ENCODE assay signal across 30 cellular contexts in the genomic region with DNA sequence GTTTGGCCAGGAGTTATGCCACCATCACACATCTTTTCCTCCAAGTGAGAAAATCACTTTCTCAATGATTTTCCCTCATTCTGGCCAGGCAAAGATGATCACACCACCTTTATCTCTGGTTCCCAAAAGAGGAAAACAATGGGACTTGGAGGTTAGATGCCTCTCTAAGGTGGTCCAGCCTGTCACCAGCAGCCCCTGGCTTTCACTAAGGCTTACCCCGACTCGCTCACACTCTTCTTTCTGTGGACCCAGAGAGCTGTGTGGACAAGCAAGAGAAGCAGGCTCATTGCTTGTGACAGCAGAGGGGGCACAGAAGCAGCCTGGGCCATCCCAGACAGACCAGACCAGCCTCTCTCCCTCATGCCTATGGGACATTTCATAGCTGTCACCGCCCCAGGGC.
"Had no signal": no experiment of that assay in that cellular context is flagged by ENCODE, and none has a peak within 500 bp of the region (broad histone marks: within the 10 kb centered on the region; RNA-seq: fewer than 3 reads in every experiment).

No MANE protein-coding gene starts in this region.

- H3K27ac ChIP-seq: left ventricle myocardium inferior, pancreas, prostate gland, skin epidermis, stomach, testis, thyroid gland, transverse colon, upper lobe of right lung had no signal

- H3K9me3 ChIP-seq: left ventricle myocardium inferior, pancreas, prostate gland, stomach, testis, thyroid gland, transverse colon, upper lobe of right lung had no signal

- H3K27me3 ChIP-seq: pancreas, testis, thyroid gland, transverse colon had no signal

- H3K27ac Mint-ChIP-seq: immature natural killer cell; mesothelial cell of epicardium; naive B cell; natural killer cell; nephron progenitor cell; stimulated activated naive B cell treated with anti-CD40 and anti-IgM and Interleukin-4, amounts not matched to agents 10 μg/mL and 1 μg/mL and 100 μg/mL, for 72 hours had no signal

- H3K4me3 Mint-ChIP-seq: immature natural killer cell; mesothelial cell of epicardium; naive B cell; natural killer cell; nephron progenitor cell; stimulated activated naive B cell treated with anti-CD40 and anti-IgM and Interleukin-4, amounts not matched to agents 10 μg/mL and 1 μg/mL and 100 μg/mL, for 72 hours had no signal

- ATAC-seq: left colon; natural killer cell; pancreas; right cardiac atrium; sciatic nerve; stimulated activated naive B cell treated with anti-CD40 and anti-IgM and Interleukin-4, amounts not matched to agents 10 μg/mL and 1 μg/mL and 100 μg/mL, for 72 hours; stimulated activated naive CD8-positive, alpha-beta T cell treated with anti-CD3 and anti-CD28 coated beads, Interleukin-15, Interleukin-2, amounts not matched to agents 100 U/mL and 50 U/mL, for 24 hours; upper lobe of right lung had no signal

- H3K9me3 Mint-ChIP-seq: immature natural killer cell; mesothelial cell of epicardium; natural killer cell; nephron progenitor cell; stimulated activated naive B cell treated with anti-CD40 and anti-IgM and Interleukin-4, amounts not matched to agents 10 μg/mL and 1 μg/mL and 100 μg/mL, for 72 hours had no signal

- H3K4me1 ChIP-seq: left ventricle myocardium inferior, pancreas, prostate gland, stomach, testis, thyroid gland, transverse colon, upper lobe of right lung had no signal

- H3K36me3 ChIP-seq: left ventricle myocardium inferior, pancreas, prostate gland, stomach, thyroid gland, transverse colon, upper lobe of right lung had no signal

- DNase-seq: hypothalamus; immature natural killer cell; kidney; left colon; left ventricle myocardium inferior; mesendoderm; naive B cell; natural killer cell; nephron progenitor cell; nucleus accumbens; pancreas; posterior cingulate gyrus; retina; right cardiac atrium; stimulated activated CD4-positive, alpha-beta T cell treated with anti-CD3 and anti-CD28 coated beads, Interleukin-12 subunit alpha, Interleukin-12 subunit beta, amount 100 ng/mL, for 4 hours; stimulated activated CD4-positive, alpha-beta T cell treated with anti-CD3 and anti-CD28 coated beads, Interleukin-15, amount 100 ng/mL, for 24 hours; stimulated activated CD4-positive, alpha-beta T cell treated with anti-CD3 and anti-CD28 coated beads, Interleukin-2, amount 100 ng/mL, for 24 hours; stimulated activated CD4-positive, alpha-beta T cell treated with anti-CD3 and anti-CD28 coated beads, Interleukin-4, amount 100 ng/mL, for 1 hour; stimulated activated naive B cell treated with anti-CD40 and anti-IgM and Interleukin-4, amounts not matched to agents 10 μg/mL and 1 μg/mL and 100 μg/mL, for 72 hours; stimulated activated naive CD8-positive, alpha-beta T cell treated with anti-CD3 and anti-CD28 coated beads, Interleukin-15, Interleukin-2, amounts not matched to agents 100 U/mL and 50 U/mL, for 24 hours; stomach; testis; thyroid gland; transverse colon; upper lobe of right lung had no signal

- H3K4me1 Mint-ChIP-seq: immature natural killer cell; naive B cell; natural killer cell; stimulated activated naive B cell treated with anti-CD40 and anti-IgM and Interleukin-4, amounts not matched to agents 10 μg/mL and 1 μg/mL and 100 μg/mL, for 72 hours had no signal

- H3K4me3 ChIP-seq: left ventricle myocardium inferior, lung, pancreas, prostate gland, skin epidermis, stomach, testis, thyroid gland, transverse colon, upper lobe of right lung had no signal

- H3K36me3 Mint-ChIP-seq: immature natural killer cell; mesothelial cell of epicardium; naive B cell; natural killer cell; stimulated activated naive B cell treated with anti-CD40 and anti-IgM and Interleukin-4, amounts not matched to agents 10 μg/mL and 1 μg/mL and 100 μg/mL, for 72 hours had no signal
